34 cellular contexts compared by ENCODE assay signal in the genomic region with DNA sequence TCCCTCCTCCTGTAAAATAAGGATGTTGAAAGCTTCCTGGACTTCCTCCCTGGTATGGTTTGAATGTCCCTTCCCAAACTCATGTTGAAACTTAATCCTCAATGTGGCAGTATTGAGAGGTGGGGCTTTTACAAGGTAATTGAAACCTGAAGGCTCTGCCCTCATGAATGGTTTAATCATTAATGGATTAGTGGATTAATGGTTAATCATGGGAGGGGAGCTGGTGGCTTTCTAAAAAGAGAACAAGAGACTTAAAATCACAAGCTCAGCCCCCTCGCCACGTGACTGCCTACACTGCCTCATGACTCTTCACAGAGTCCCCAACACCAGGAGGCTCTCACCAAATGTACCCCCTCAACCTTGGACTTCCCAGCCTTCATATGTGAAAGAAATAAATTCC.
A peak's percentile ranks its signal among the peaks of the same experiment; 100 is the strongest.
DNase-seq lines count a peak whose midpoint lies in the region; ATAC-seq, FAIRE-seq and TF ChIP-seq lines count a peak whose summit lies in the region.
"Had no signal": no experiment of that assay in that cellular context is flagged by ENCODE, and none has a peak within 500 bp of the region (broad histone marks: within the 10 kb centered on the region; RNA-seq: fewer than 3 reads in every experiment).

No MANE protein-coding gene starts in this region.

- H3K4me3 ChIP-seq in HepG2 (replicated peaks in 1 of 3; ENCODE audit: insufficient read depth in 1 of 3, low read depth in 2 of 3, low read length in 3 of 3): no peak overlapping the region
- no peak overlapping the region for H3K4me3 ChIP-seq in right lobe of liver
- H3K4me3 ChIP-seq in kidney (ENCODE audit: low read length in 2 of 2): no peak overlapping the region
- H3K4me3 ChIP-seq: psoas muscle, SJSA1, thyroid gland, vagina had no signal

- no peaks in the 10 kb centered on the region for H3K4me1 Mint-ChIP-seq in T-helper 2 cell treated with Interferon-gamma antibody and Interleukin-4, amounts not matched to agents 5 μg/mL and 100 μg/mL, for 36 hours (ENCODE audit: low read depth)
- H3K4me1 Mint-ChIP-seq: activated naive CD4-positive, alpha-beta T cell treated with anti-CD3 and anti-CD28 coated beads, Interleukin-2, amount 50 U/mL, for 24 hours; CD4-positive, alpha-beta memory T cell; memory B cell; stimulated activated naive CD8-positive, alpha-beta T cell treated with anti-CD3 and anti-CD28 coated beads, Interleukin-15, amount 100 ng/mL, for 72 hours had no signal

- ATAC-seq in HepG2 (no peak), right lobe of liver (no peak), HG03571 (IDR thresholded peaks at IDR 0.05; ENCODE audit: unreplicated experiment) (peak; percentile 57), HG03439 (IDR thresholded peaks at IDR 0.05; ENCODE audit: unreplicated experiment) (no peak), GM21786 (IDR thresholded peaks at IDR 0.05; ENCODE audit: unreplicated experiment) (no peak)
- ATAC-seq: effector memory CD8-positive, alpha-beta T cell; psoas muscle; stimulated activated naive CD8-positive, alpha-beta T cell treated with anti-CD3 and anti-CD28 coated beads, Interleukin-15, amount 100 ng/mL, for 72 hours had no signal

- TF ChIP-seq CTCF in HepG2 (CRISPR knock-in tag; IDR thresholded peaks at IDR 0.05): no peak
- TF ChIP-seq CTCF in right lobe of liver (IDR thresholded peaks at IDR 0.05): no peak
- no peak for TF ChIP-seq CTCF in kidney (IDR thresholded peaks at IDR 0.05; ENCODE audit: borderline replicate concordance, extremely low read depth, insufficient read depth)

- no peak for TF ChIP-seq RAD21 in HepG2 (CRISPR knock-in tag; IDR thresholded peaks at IDR 0.05)

- H3K27ac ChIP-seq in HepG2 (ENCODE audit: extremely low read length, insufficient read depth, low read length) (no peak overlapping the region), right lobe of liver (no peak overlapping the region), kidney (ENCODE audit: low read depth in 2 of 2, low read length in 2 of 2) (no peak overlapping the region)
- H3K27ac ChIP-seq: KMS-11, psoas muscle, SJSA1, thyroid gland, vagina had no signal

- intact Hi-C loops in HepG2 (cut with micrococcal nuclease; ENCODE audit: unreplicated experiment): no loop called here
- intact Hi-C loops in right lobe of liver (cut with DNase I): no loop called here
- intact Hi-C loops in kidney (cut with DNase I): no loop called here

- no peaks in the 10 kb centered on the region for H4K20me1 ChIP-seq in HepG2 (ENCODE audit: insufficient read depth, low read length)

- H3K9me3 Mint-ChIP-seq in T-helper 2 cell treated with Interferon-gamma antibody and Interleukin-4, amounts not matched to agents 5 μg/mL and 100 μg/mL, for 36 hours: no peaks in the 10 kb centered on the region
- H3K9me3 Mint-ChIP-seq: activated naive CD4-positive, alpha-beta T cell treated with anti-CD3 and anti-CD28 coated beads, Interleukin-2, amount 50 U/mL, for 24 hours; memory B cell; stimulated activated naive CD8-positive, alpha-beta T cell treated with anti-CD3 and anti-CD28 coated beads, Interleukin-15, amount 100 ng/mL, for 72 hours had no signal

- H3K79me2 ChIP-seq in HepG2 (ENCODE audit: insufficient read depth, low read length): no peaks in the 10 kb centered on the region

- CTCF ChIA-PET in HepG2 (lab: Yijun Ruan, JAX; ENCODE audit: low intra/inter-chr PET ratio, low total read pairs): no interaction called here

- H3K4me1 ChIP-seq in HepG2 (ENCODE audit: insufficient read depth, low read length) (peaks cover 14% of the 10 kb centered on the region; the same call in 1 of the 2 replicates), right lobe of liver (no peaks in the 10 kb centered on the region), kidney (ENCODE audit: control insufficient read depth in 1 of 2, insufficient read depth in 1 of 2, low read depth in 1 of 2, low read length in 2 of 2) (peaks cover 0 to 14% of the 10 kb centered on the region in 2 donors)
- H3K4me1 ChIP-seq: psoas muscle, SJSA1, thyroid gland, vagina had no signal

- POLR2A ChIA-PET in HepG2 (lab: Yijun Ruan, JAX): no interaction called here

- H3K27ac Mint-ChIP-seq in T-helper 2 cell treated with Interferon-gamma antibody and Interleukin-4, amounts not matched to agents 5 μg/mL and 100 μg/mL, for 36 hours: no peak overlapping the region
- H3K27ac Mint-ChIP-seq: activated naive CD4-positive, alpha-beta T cell treated with anti-CD3 and anti-CD28 coated beads, Interleukin-2, amount 50 U/mL, for 24 hours; CD4-positive, alpha-beta memory T cell; effector memory CD8-positive, alpha-beta T cell; memory B cell; stimulated activated naive CD8-positive, alpha-beta T cell treated with anti-CD3 and anti-CD28 coated beads, Interleukin-15, amount 100 ng/mL, for 72 hours had no signal

- peaks cover 5% of the 10 kb centered on the region for H3K27me3 Mint-ChIP-seq in T-helper 2 cell treated with Interferon-gamma antibody and Interleukin-4, amounts not matched to agents 5 μg/mL and 100 μg/mL, for 36 hours (ENCODE audit: low read depth)

- no peaks in the 10 kb centered on the region for H3K36me3 Mint-ChIP-seq in T-helper 2 cell treated with Interferon-gamma antibody and Interleukin-4, amounts not matched to agents 5 μg/mL and 100 μg/mL, for 36 hours (ENCODE audit: low read depth)
- H3K36me3 Mint-ChIP-seq: activated naive CD4-positive, alpha-beta T cell treated with anti-CD3 and anti-CD28 coated beads, Interleukin-2, amount 50 U/mL, for 24 hours; CD4-positive, alpha-beta memory T cell; memory B cell had no signal

- BruUV-seq in HepG2 (replicated peaks; lab: Mats Ljungman, UMichigan): no TSS peak

- TF ChIP-seq POLR2A in HepG2 (IDR thresholded peaks at IDR 0.05; ENCODE audit: insufficient read depth in 1 of 2, low read depth in 2 of 2, low read length in 2 of 2): no peak
- TF ChIP-seq POLR2A in right lobe of liver (IDR thresholded peaks at IDR 0.05): no peak

- TF ChIP-seq EP300 in HepG2 (IDR thresholded peaks at IDR 0.05; ENCODE audit: low read depth in 2 of 2, low read length in 2 of 2): no peak
- no peak for TF ChIP-seq EP300 in HepG2 (CRISPR knock-in tag; IDR thresholded peaks at IDR 0.05; ENCODE audit: borderline replicate concordance)

- no peak overlapping the region for H3K4me3 Mint-ChIP-seq in T-helper 2 cell treated with Interferon-gamma antibody and Interleukin-4, amounts not matched to agents 5 μg/mL and 100 μg/mL, for 36 hours
- H3K4me3 Mint-ChIP-seq: activated naive CD4-positive, alpha-beta T cell treated with anti-CD3 and anti-CD28 coated beads, Interleukin-2, amount 50 U/mL, for 24 hours; CD4-positive, alpha-beta memory T cell; effector memory CD8-positive, alpha-beta T cell; memory B cell; stimulated activated naive CD8-positive, alpha-beta T cell treated with anti-CD3 and anti-CD28 coated beads, Interleukin-15, amount 100 ng/mL, for 72 hours had no signal

- H3K9me3 ChIP-seq in HepG2 (ENCODE audit: low read length) (no peaks in the 10 kb centered on the region), right lobe of liver (no peaks in the 10 kb centered on the region), kidney (ENCODE audit: control insufficient read depth in 1 of 2, low read length in 2 of 2) (no peaks in the 10 kb centered on the region)
- H3K9me3 ChIP-seq: psoas muscle, SJSA1, thyroid gland, vagina had no signal

- H3K9ac ChIP-seq in HepG2 (ENCODE audit: insufficient read depth, low read depth, low read length) (no peak overlapping the region), kidney (ENCODE audit: low read length in 2 of 2) (no peak overlapping the region)
- H3K9ac ChIP-seq: KMS-11 had no signal

- H3K4me2 ChIP-seq in HepG2 (ENCODE audit: low read depth, low read length): no peak overlapping the region
- H3K4me2 ChIP-seq: KMS-11 had no signal

- WGBS in HepG2 (ENCODE audit: low lambda C conversion rate): 88% methylated on average over 2 of the region's 2 CpGs
- 56% methylated on average over 2 of the region's 2 CpGs for WGBS in right lobe of liver (ENCODE audit: insufficient coverage, low coverage, low lambda C conversion rate, missing lambda C conversion rate)

- DNase-seq in HepG2 (ENCODE audit: low spot score): peak; percentile 13
- DNase-seq in right lobe of liver: no peak
- no peak for DNase-seq in kidney
- no peak for DNase-seq in T-helper 2 cell treated with Interferon-gamma antibody and Interleukin-4, amounts not matched to agents 5 μg/mL and 100 μg/mL, for 36 hours (ENCODE audit: low spot score)
- DNase-seq in activated T-cell treated with anti-CD3 and anti-CD28 coated beads, Interleukin-2, amount 50 U/mL, for 48 hours: no peak
- DNase-seq: 8988T; activated CD4-positive, alpha-beta T cell treated with anti-CD3 and anti-CD28 coated beads, Interleukin-2, amount 50 U/mL, for 4 hours; activated CD4-positive, CD25-positive, alpha-beta regulatory T cell; CD4-positive, alpha-beta memory T cell; cortex of kidney; DMS153; effector memory CD8-positive, alpha-beta T cell; head of caudate nucleus; MM.1S; NCI-H1417; NCI-H2081 treated with DMSO at 0.1 percent for 48 hours; NCI-H345; NCI-H774; psoas muscle; stimulated activated CD8-positive, alpha-beta memory T cell treated with anti-CD3 and anti-CD28 coated beads, Interleukin-4, amount 100 ng/mL, for 48 hours; stimulated activated naive CD8-positive, alpha-beta T cell treated with anti-CD3 and anti-CD28 coated beads, Interleukin-15, amount 100 ng/mL, for 72 hours; T-helper 1 cell; thyroid gland had no signal

- in situ Hi-C loops in HepG2 (cut with HindIII; ENCODE audit: extremely low pct_ligation_motif_present, low pct_unique_long_range_greater_than_20kb): no loop called here

- no peaks in the 10 kb centered on the region; a peak in 1 of 5 replicates for H3K27me3 ChIP-seq in HepG2 (ENCODE audit: control insufficient read depth in 1 of 2, insufficient read depth in 2 of 2, low read length in 2 of 2)
- no peaks in the 10 kb centered on the region for H3K27me3 ChIP-seq in right lobe of liver
- H3K27me3 ChIP-seq: SJSA1, thyroid gland, vagina had no signal

- peak; percentile 4 for FAIRE-seq in HepG2 (lab: Jason Lieb, UNC)
- FAIRE-seq in kidney (lab: Jason Lieb, UNC): peak; percentile 62
- FAIRE-seq: bronchial epithelial cell, G401.6, H1 had no signal

- H2AFZ ChIP-seq in HepG2 (ENCODE audit: low read length): no peak overlapping the region

- H3K36me3 ChIP-seq in HepG2 (replicated peaks in 1 of 2; ENCODE audit: control insufficient read depth in 1 of 2, insufficient read depth in 2 of 2, low read length in 2 of 2) (peaks cover 18 to 61% of the 10 kb centered on the region in 2 experiments), right lobe of liver (no peaks in the 10 kb centered on the region), kidney (ENCODE audit: control insufficient read depth in 1 of 2, insufficient read depth in 2 of 2, low read length in 2 of 2) (peaks cover 4 to 6% of the 10 kb centered on the region in 2 donors)
- H3K36me3 ChIP-seq: SJSA1, thyroid gland, vagina had no signal

TF ChIP-seq in HepG2, 621 proteins besides CTCF, POLR2A, EP300 and RAD21:
- TF ChIP-seq ZNF552 (CRISPR knock-in tag; IDR thresholded peaks at IDR 0.05; ENCODE audit: borderline replicate concordance) (no peak), PRMT3 (CRISPR knock-in tag; IDR thresholded peaks at IDR 0.05; ENCODE audit: borderline replicate concordance, low read depth) (no peak), CHD4 (IDR thresholded peaks at IDR 0.05; ENCODE audit: borderline replicate concordance, low read length) (no peak), ZNF496 (CRISPR knock-in tag; IDR thresholded peaks at IDR 0.05; ENCODE audit: insufficient replicate concordance) (no peak), NFE2L1 (CRISPR knock-in tag; IDR thresholded peaks at IDR 0.05; ENCODE audit: borderline replicate concordance) (no peak)
TF ChIP-seq in HepG2: peak in this region for 0.
